12 cellular contexts compared by ENCODE assay signal in the genomic region with DNA sequence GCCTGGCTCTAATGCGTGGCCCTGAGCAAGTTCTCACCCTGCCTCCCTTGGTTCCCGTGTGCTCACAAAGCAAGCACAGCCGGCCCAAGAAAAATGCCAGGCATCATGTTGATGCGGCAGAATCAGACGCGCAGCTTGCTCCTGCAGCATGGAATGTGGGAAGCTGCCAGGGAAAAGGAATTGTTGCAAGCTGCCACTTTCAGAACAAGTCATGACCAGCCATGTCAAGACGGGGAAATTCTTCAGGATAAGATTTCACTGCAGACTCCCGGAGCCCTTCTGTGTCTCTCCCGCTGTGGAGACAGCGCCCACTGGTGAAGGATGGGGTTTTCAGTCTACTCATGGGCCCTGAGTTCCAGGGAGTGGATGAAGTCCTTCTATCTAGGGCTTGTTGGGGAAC. TPM values are rescaled to one million over a fixed set of nuclear protein-coding genes. Genes with fewer than 3 reads are reported as not detected.
DNase-seq lines count a peak whose midpoint lies in the region; ATAC-seq, FAIRE-seq and TF ChIP-seq lines count a peak whose summit lies in the region.
"Had no signal": no experiment of that assay in that cellular context is flagged by ENCODE, and none has a peak within 500 bp of the region (broad histone marks: within the 10 kb centered on the region; RNA-seq: fewer than 3 reads in every experiment).

No MANE protein-coding gene starts in this region.

- H3K36me3 ChIP-seq in A673 (ENCODE audit: insufficient read depth, low read length, poor library complexity, severe bottlenecking) (peaks cover 4% of the 10 kb centered on the region), MG63 (no peaks in the 10 kb centered on the region), PC-3 (ENCODE audit: low read depth, low read length) (no peaks in the 10 kb centered on the region)
- H3K36me3 ChIP-seq: gastrocnemius medialis, tibial artery had no signal

- peak; percentile 66 for TF ChIP-seq CTCF in A673 (conservative IDR thresholded peaks at IDR 0.05; ENCODE audit: low read depth, low read length)
- no peak for TF ChIP-seq CTCF in GM10266 (IDR thresholded peaks at IDR 0.05; ENCODE audit: control insufficient read depth, insufficient read depth, low read depth, missing control alignments)
- TF ChIP-seq CTCF in PC-3 (conservative IDR thresholded peaks at IDR 0.05; ENCODE audit: low read depth, low read length), result no peak

- no peak for FAIRE-seq in frontal cortex (lab: Jason Lieb, UNC)

- H3K4me3 ChIP-seq in A673 (ENCODE audit: low read depth, low read length, poor library complexity, severe bottlenecking) (no peak overlapping the region), MG63 (no peak overlapping the region), PC-3 (ENCODE audit: low read length) (no peak overlapping the region)
- H3K4me3 ChIP-seq: gastrocnemius medialis, tibial artery had no signal

- H4K20me1 ChIP-seq in PC-3 (ENCODE audit: low read length), result no peaks in the 10 kb centered on the region

- ATAC-seq in PC-3, result no peak
- ATAC-seq: gastrocnemius medialis had no signal

- no peaks in the 10 kb centered on the region for H3K9me2 ChIP-seq in PC-3 (replicated peaks; ENCODE audit: low read length)

- no peak overlapping the region for H3K4me2 ChIP-seq in PC-3 (ENCODE audit: low read length)

- no peaks in the 10 kb centered on the region for H3F3A ChIP-seq in PC-3 (ENCODE audit: low read length, unreplicated experiment)

- no peak overlapping the region for H2AFZ ChIP-seq in PC-3 (ENCODE audit: low read length)

- no peak overlapping the region for H3K9ac ChIP-seq in PC-3 (ENCODE audit: low read length)

- H3K27me3 ChIP-seq in A673 (replicated peaks; ENCODE audit: insufficient read depth, low read depth, low read length, poor library complexity), result no peaks in the 10 kb centered on the region
- H3K27me3 ChIP-seq in MG63, result no peaks in the 10 kb centered on the region
- H3K27me3 ChIP-seq in PC-3 (ENCODE audit: low read length), result peaks cover 27% of the 10 kb centered on the region

- H3K4me1 ChIP-seq in A673 (ENCODE audit: insufficient read depth, low read length, poor library complexity, severe bottlenecking) (peaks cover 25% of the 10 kb centered on the region), PC-3 (ENCODE audit: insufficient read depth, low read length) (no peaks in the 10 kb centered on the region)
- H3K4me1 ChIP-seq: gastrocnemius medialis had no signal

- no peak overlapping the region for H3K27ac ChIP-seq in A673 (ENCODE audit: low read depth, low read length, poor library complexity, severe bottlenecking)
- no peak overlapping the region for H3K27ac ChIP-seq in epithelial cell of prostate
- H3K27ac ChIP-seq in PC-3 (ENCODE audit: low read length), result no peak overlapping the region
- H3K27ac ChIP-seq: gastrocnemius medialis, tibial artery had no signal

- DNase-seq in A673 (ENCODE audit: low spot score) (peak; percentile 66), MG63 (peak; percentile 51), epithelial cell of prostate (ENCODE audit: low read depth, low spot score) (peak; percentile 39), mucosa of gallbladder (ENCODE audit: low spot score) (peak; percentile 36), GM10266 (ENCODE audit: extremely low spot score) (no peak), NCI-H128 (lab: John Stamatoyannopoulos, UW; ENCODE audit: unreplicated experiment) (no peak), PC-3 (no peak), frontal cortex (ENCODE audit: low spot score in 2 of 2) (no peak)
- DNase-seq: cerebellar nuclear complex, gastrocnemius medialis, NCI-H526 treated with DMSO at 0.1 percent for 48 hours, tibial artery had no signal

- no TSS peak for BruUV-seq in A673 (replicated peaks; lab: Mats Ljungman, UMichigan)
- BruUV-seq in PC-3 (replicated peaks; lab: Mats Ljungman, UMichigan), result no TSS peak

- intact Hi-C loops in A673 (cut with micrococcal nuclease; ENCODE audit: unreplicated experiment), result no loop called here
- intact Hi-C loops in PC-3 (cut with micrococcal nuclease), result no loop called here

- no peaks in the 10 kb centered on the region for H3K9me3 ChIP-seq in A673 (ENCODE audit: low read depth, low read length, poor library complexity, severe bottlenecking)
- no peaks in the 10 kb centered on the region for H3K9me3 ChIP-seq in MG63
- H3K9me3 ChIP-seq in PC-3 (ENCODE audit: low read length), result no peaks in the 10 kb centered on the region
- H3K9me3 ChIP-seq: gastrocnemius medialis, tibial artery had no signal

- H3K79me2 ChIP-seq in PC-3 (ENCODE audit: low read length), result no peaks in the 10 kb centered on the region

- CTCF ChIA-PET in A673 (lab: Charles Lee), result no interaction called here
- CTCF ChIA-PET in PC-3 (lab: Charles Lee), result no interaction called here

- POLR2A ChIA-PET in A673 (lab: Charles Lee; ENCODE audit: low non-redundant PET) (no interaction called here), PC-3 (lab: Charles Lee; ENCODE audit: unreplicated experiment) (no interaction called here)

RNA-seq across cellular contexts. Expression of a gene that starts 4.6 kb away (rescaled TPM):
- total RNA-seq in A673 (2021) (14.5 and 18.7 TPM in 2 replicates), mucosa of gallbladder (3.2 TPM), PC-3 (2014; rRNA removed) (not detected in 2 replicates), frontal cortex (2.9 TPM)
- not detected in 2 replicates for total RNA-seq in MG63 (2014; rRNA removed; shearing (Covaris generic); ENCODE audit: low replicate concordance)

Comparison
In these comparisons a context has a peak if more than half of its experiments do, and no peak if none do; other contexts are left out.
1. DNase-seq: peak in A673 (single experiment), MG63 (single experiment), epithelial cell of prostate (single experiment) and mucosa of gallbladder (single experiment); none in GM10266 (single experiment), NCI-H128 (single experiment), PC-3 (single experiment) and frontal cortex (0 of 2).